16 cellular contexts compared by ENCODE assay signal in genomic region chr17:33493566-33493965, GRCh38.
DNase-seq lines count a peak whose midpoint lies in the region; ATAC-seq and TF ChIP-seq lines count a peak whose summit lies in the region.
"Had no signal": no experiment of that assay in that cellular context is flagged by ENCODE, and none has a peak within 500 bp of the region (broad histone marks: within the 10 kb centered on the region; RNA-seq: fewer than 3 reads in every experiment).

No MANE protein-coding gene starts in this region.

- peaks cover 23% of the 10 kb centered on the region for H3K4me1 Mint-ChIP-seq in nephron progenitor cell
- H3K4me1 Mint-ChIP-seq: CD4-positive, CD25-positive, alpha-beta regulatory T cell; GM23338 had no signal

- no peaks in the 10 kb centered on the region for H3F3A ChIP-seq in SK-N-SH (replicated peaks; ENCODE audit: insufficient read depth)

- peak overlapping the region; percentile 3 to 44 for H3K18ac ChIP-seq in mesenchymal stem cell (ENCODE audit: low read depth in 1 of 2, low read length in 2 of 2)

- H3K23ac ChIP-seq in mesenchymal stem cell (ENCODE audit: low read length in 2 of 2), result peak overlapping the region in 1 of 2 experiments; percentile 17

- peak overlapping the region; percentile 8 for H4K8ac ChIP-seq in mesenchymal stem cell (ENCODE audit: low read length)

- H3K4me3 Mint-ChIP-seq in nephron progenitor cell, result no peak overlapping the region
- H3K4me3 Mint-ChIP-seq: CD4-positive, CD25-positive, alpha-beta regulatory T cell; GM23338 had no signal

- H2AK5ac ChIP-seq in mesenchymal stem cell (ENCODE audit: low read length, severe bottlenecking), result no peak overlapping the region

- H2BK12ac ChIP-seq in mesenchymal stem cell (ENCODE audit: low read length in 2 of 2), result peak overlapping the region; percentile 29 to 59

- peak overlapping the region; percentile 82 for H2BK120ac ChIP-seq in mesenchymal stem cell (ENCODE audit: low read depth, low read length)

- H2BK15ac ChIP-seq in mesenchymal stem cell (ENCODE audit: low read depth, poor library complexity, severe bottlenecking), result no peak overlapping the region

- no peaks in the 10 kb centered on the region for H3K79me2 ChIP-seq in SK-N-SH (ENCODE audit: insufficient read depth)

- DNase-seq in SK-N-SH, result no peak
- DNase-seq in mesenchymal stem cell, result peak; percentile 60
- DNase-seq in nephron progenitor cell, result no peak
- DNase-seq in SJCRH30, result no peak
- DNase-seq in NCI-H187 treated with DMSO at 0.1 percent for 48 hours (lab: John Stamatoyannopoulos, UW), result no peak
- DNase-seq in SHP77 treated with DMSO at 0.1 percent for 48 hours (lab: John Stamatoyannopoulos, UW), result no peak
- DNase-seq in stimulated activated naive CD4-positive, alpha-beta T cell (lab: John Stamatoyannopoulos, UW), result no peak
- DNase-seq: AML-193; CD4-positive, CD25-positive, alpha-beta regulatory T cell; DMS53; H7 had no signal

- TF ChIP-seq EP300 in SK-N-SH (IDR thresholded peaks at IDR 0.05; ENCODE audit: borderline replicate concordance in 1 of 2, low read depth in 1 of 2, low read length in 1 of 2), result no peak

- no peak overlapping the region for H2BK5ac ChIP-seq in mesenchymal stem cell (ENCODE audit: low read depth, low read length, poor library complexity, severe bottlenecking)

- no peaks in the 10 kb centered on the region for H4K20me1 ChIP-seq in SK-N-SH (ENCODE audit: insufficient read depth)

- no peak overlapping the region for H3K4me3 ChIP-seq in SK-N-SH (ENCODE audit: low read depth in 2 of 2, low read length in 1 of 2)
- no peak overlapping the region for H3K4me3 ChIP-seq in mesenchymal stem cell (ENCODE audit: insufficient read depth in 1 of 2, low read depth in 1 of 2, low read length in 2 of 2)
- no peak overlapping the region for H3K4me3 ChIP-seq in SJCRH30
- H3K4me3 ChIP-seq: BLaER1 treated with 17β-estradiol and CSF1 and Interleukin-3, amounts not matched to agents 10 nM and 100 nM; GM12878; GM23338 had no signal

- H3K36me3 Mint-ChIP-seq in nephron progenitor cell (ENCODE audit: low read depth), result no peaks in the 10 kb centered on the region
- H3K36me3 Mint-ChIP-seq: CD4-positive, CD25-positive, alpha-beta regulatory T cell had no signal

- no peaks in the 10 kb centered on the region for H3K9me3 ChIP-seq in SK-N-SH
- no peaks in the 10 kb centered on the region for H3K9me3 ChIP-seq in mesenchymal stem cell (ENCODE audit: control insufficient read depth, low read length)
- no peaks in the 10 kb centered on the region for H3K9me3 ChIP-seq in SJCRH30 (replicated peaks)
- H3K9me3 ChIP-seq: BLaER1 treated with 17β-estradiol and CSF1 and Interleukin-3, amounts not matched to agents 10 nM and 100 nM had no signal

- no peaks in the 10 kb centered on the region for H3K9me3 Mint-ChIP-seq in nephron progenitor cell
- H3K9me3 Mint-ChIP-seq: GM23338 had no signal

- H3K27ac Mint-ChIP-seq in nephron progenitor cell, result peak overlapping the region; percentile 14
- H3K27ac Mint-ChIP-seq: CD4-positive, CD25-positive, alpha-beta regulatory T cell; GM23338 had no signal

- no peak overlapping the region for H3K14ac ChIP-seq in mesenchymal stem cell (ENCODE audit: low read length in 2 of 2)

- CTCF ChIA-PET in SK-N-SH (lab: Yijun Ruan, JAX), result interaction anchor here (0.6 to 2.4 kb wide), 3 partner anchors 9 to 27 kb away, joined by 3 to 9 read pairs (median 5); no protein-coding TSS in a partner anchor

- TF ChIP-seq RAD21 in SK-N-SH (IDR thresholded peaks at IDR 0.05; ENCODE audit: low read length), result no peak

- H4K91ac ChIP-seq in mesenchymal stem cell (ENCODE audit: low read length), result no peak overlapping the region

- H3K9me2 ChIP-seq in SK-N-SH, result no peaks in the 10 kb centered on the region

- H3K36me3 ChIP-seq in SK-N-SH (replicated peaks in 1 of 2; ENCODE audit: control insufficient read depth in 1 of 2, insufficient read depth in 2 of 2, low read length in 1 of 2) (no peaks in the 10 kb centered on the region), mesenchymal stem cell (ENCODE audit: control insufficient read depth in 1 of 2, insufficient read depth in 2 of 2, low read depth in 1 of 2, low read length in 2 of 2) (no peaks in the 10 kb centered on the region), SJCRH30 (no peaks in the 10 kb centered on the region)
- H3K36me3 ChIP-seq: BLaER1 treated with 17β-estradiol and CSF1 and Interleukin-3, amounts not matched to agents 10 nM and 100 nM had no signal

- POLR2A ChIA-PET in SK-N-SH (lab: Yijun Ruan, JAX), result no interaction called here

- H3K27me3 ChIP-seq in SK-N-SH (ENCODE audit: insufficient read depth) (no peaks in the 10 kb centered on the region), mesenchymal stem cell (ENCODE audit: control insufficient read depth in 1 of 2, insufficient read depth in 1 of 2, low read length in 2 of 2) (peaks cover 0 to 31% of the 10 kb centered on the region in 2 experiments), SJCRH30 (peaks cover 17% of the 10 kb centered on the region)
- H3K27me3 ChIP-seq: BLaER1 treated with 17β-estradiol and CSF1 and Interleukin-3, amounts not matched to agents 10 nM and 100 nM had no signal

- H3K4me2 ChIP-seq in SK-N-SH, result no peak overlapping the region
- H3K4me2 ChIP-seq in mesenchymal stem cell (ENCODE audit: low read length, poor library complexity, severe bottlenecking), result no peak overlapping the region
- H3K4me2 ChIP-seq: GM23338 had no signal

- 59% methylated on average over 5 of the region's 5 CpGs for WGBS in SK-N-SH (ENCODE audit: low lambda C conversion rate)
- WGBS in mesenchymal stem cell, result 72% methylated on average over 5 of the region's 5 CpGs

- peak overlapping the region; percentile 34; the same call in 1 of the 2 replicates for H2AFZ ChIP-seq in SK-N-SH (ENCODE audit: low read depth)
- no peak overlapping the region for H2AFZ ChIP-seq in mesenchymal stem cell (ENCODE audit: low read depth, low read length)
- H2AFZ ChIP-seq: GM23338 had no signal

- H3K9ac ChIP-seq in SK-N-SH (no peak overlapping the region), mesenchymal stem cell (ENCODE audit: low read length) (no peak overlapping the region)
- H3K9ac ChIP-seq: BLaER1 treated with 17β-estradiol and CSF1 and Interleukin-3, amounts not matched to agents 10 nM and 100 nM had no signal

- no peaks in the 10 kb centered on the region for H3K79me1 ChIP-seq in mesenchymal stem cell (replicated peaks; ENCODE audit: low read length, poor library complexity, severe bottlenecking)

- no peak overlapping the region for H3K4ac ChIP-seq in mesenchymal stem cell (ENCODE audit: low read depth in 1 of 2, low read length in 2 of 2)

- TF ChIP-seq CTCF in SK-N-SH (IDR thresholded peaks at IDR 0.05), result no peak
- TF ChIP-seq CTCF in nephron progenitor cell (IDR thresholded peaks at IDR 0.05), result no peak

- H3K4me1 ChIP-seq in SK-N-SH (ENCODE audit: control insufficient read depth in 1 of 2, insufficient read depth in 2 of 2, low read depth in 1 of 2, low read length in 1 of 2), result no peaks in the 10 kb centered on the region
- H3K4me1 ChIP-seq in mesenchymal stem cell (ENCODE audit: control insufficient read depth, insufficient read depth, low read depth, low read length), result no peaks in the 10 kb centered on the region
- H3K4me1 ChIP-seq in SJCRH30, result no peaks in the 10 kb centered on the region

- no peak for ATAC-seq in SK-N-SH treated with all-trans-retinoic acid at 6 μM for 48 hours
- ATAC-seq: GM23338 had no signal

- H3K27ac ChIP-seq in SK-N-SH (ENCODE audit: low read depth in 2 of 2, low read length in 1 of 2), result peak overlapping the region in 1 of 2 experiments; percentile 57; a peak in 2 of 4 replicates
- no peak overlapping the region for H3K27ac ChIP-seq in mesenchymal stem cell (ENCODE audit: low read length, poor library complexity, severe bottlenecking)
- no peak overlapping the region for H3K27ac ChIP-seq in SJCRH30
- H3K27ac ChIP-seq: 22Rv1; BLaER1 treated with 17β-estradiol and CSF1 and Interleukin-3, amounts not matched to agents 10 nM and 100 nM had no signal

- H3K27me3 Mint-ChIP-seq in nephron progenitor cell (ENCODE audit: low read depth, poor library complexity), result peaks cover 20% of the 10 kb centered on the region

TF ChIP-seq in SK-N-SH, 30 proteins besides CTCF, POLR2A, EP300 and RAD21 (continues in another document):
- TF ChIP-seq USF1 (IDR thresholded peaks at IDR 0.05; ENCODE audit: borderline replicate concordance, low read depth) (no peak), TCF12 (IDR thresholded peaks at IDR 0.05) (peak; percentile 9; the same call in 1 of the 2 replicates)

TF ChIP-seq in SK-N-SH treated with all-trans-retinoic acid at 6 μM for 48 hours, 23 proteins besides CTCF, POLR2A, EP300 and RAD21 (continues in another document):
- TF ChIP-seq POU6F1 (CRISPR knock-in tag; IDR thresholded peaks at IDR 0.05; ENCODE audit: borderline replicate concordance, low read depth) (no peak), CREB5 (CRISPR knock-in tag; IDR thresholded peaks at IDR 0.05; ENCODE audit: low read depth) (no peak), PPARA (CRISPR knock-in tag; IDR thresholded peaks at IDR 0.05; ENCODE audit: borderline replicate concordance) (no peak), TOX (CRISPR knock-in tag; IDR thresholded peaks at IDR 0.05; ENCODE audit: borderline replicate concordance) (no peak)
